In the genomic region with DNA sequence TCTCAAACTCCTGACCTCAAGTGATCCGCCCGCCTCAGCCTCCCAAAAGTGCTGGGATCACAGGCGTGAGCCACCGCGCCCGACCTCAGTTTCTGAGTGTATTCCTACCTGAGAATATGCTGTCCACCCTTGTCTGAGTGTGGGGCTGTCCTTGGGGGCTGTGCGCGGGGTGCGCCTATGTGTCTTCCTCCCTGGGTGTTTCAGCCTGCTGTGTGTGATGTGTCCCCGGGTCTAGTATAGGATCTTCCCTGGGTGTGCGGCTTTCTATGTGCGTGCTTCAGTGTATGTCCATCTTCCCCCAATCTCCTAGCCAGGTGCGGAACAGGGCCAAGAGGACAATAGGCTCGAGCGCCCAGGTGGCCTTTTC, we compare ENCODE assay signal across 8 cellular contexts. TPM values are rescaled to one million over a fixed set of nuclear protein-coding genes. Genes with fewer than 3 reads are reported as not detected.
A peak's percentile ranks its signal among the peaks of the same experiment; 100 is the strongest.
DNase-seq lines count a peak whose midpoint lies in the region; ATAC-seq and TF ChIP-seq lines count a peak whose summit lies in the region.

No MANE protein-coding gene starts in this region.

- H3K9ac ChIP-seq in iPS-20b (ENCODE audit: low read depth, low read length), result peak overlapping the region; percentile 42; the same call in 1 of the 2 replicates
- no peak overlapping the region for H3K9ac ChIP-seq in Karpas-422 (ENCODE audit: low read length)

- H3K4me1 Mint-ChIP-seq in GM23338, result peaks cover 43% of the 10 kb centered on the region
- peaks cover 8% of the 10 kb centered on the region for H3K4me1 Mint-ChIP-seq in stimulated activated effector memory CD8-positive, alpha-beta T cell treated with anti-CD3 and anti-CD28 coated beads, Interleukin-12 subunit alpha, Interleukin-12 subunit beta, amount 100 ng/mL, for 72 hours

- H3K79me2 ChIP-seq in GM23338 (replicated peaks; ENCODE audit: insufficient read depth) (no peaks in the 10 kb centered on the region), Karpas-422 (ENCODE audit: low read length) (no peaks in the 10 kb centered on the region)

- H3K27me3 Mint-ChIP-seq in GM23338 (ENCODE audit: insufficient read depth, low read depth, poor library complexity), result peaks cover 21% of the 10 kb centered on the region

- peak overlapping the region; percentile 69 for H3K4me3 Mint-ChIP-seq in GM23338
- peak overlapping the region; percentile 62 for H3K4me3 Mint-ChIP-seq in stimulated activated effector memory CD8-positive, alpha-beta T cell treated with anti-CD3 and anti-CD28 coated beads, Interleukin-12 subunit alpha, Interleukin-12 subunit beta, amount 100 ng/mL, for 72 hours

- peaks cover 7% of the 10 kb centered on the region; the same call in 1 of the 2 replicates for H3F3A ChIP-seq in GM23338 (replicated peaks; ENCODE audit: low read depth)

- H3K27ac Mint-ChIP-seq in GM23338, result no peak overlapping the region; the same call in 1 of the 2 replicates
- H3K27ac Mint-ChIP-seq in stimulated activated effector memory CD8-positive, alpha-beta T cell treated with anti-CD3 and anti-CD28 coated beads, Interleukin-12 subunit alpha, Interleukin-12 subunit beta, amount 100 ng/mL, for 72 hours, result no peak overlapping the region

- no peaks in the 10 kb centered on the region; the same call in 2 of the 3 replicates for H3K9me3 Mint-ChIP-seq in GM23338
- H3K9me3 Mint-ChIP-seq in stimulated activated effector memory CD8-positive, alpha-beta T cell treated with anti-CD3 and anti-CD28 coated beads, Interleukin-12 subunit alpha, Interleukin-12 subunit beta, amount 100 ng/mL, for 72 hours, result no peaks in the 10 kb centered on the region

- peak; percentile 57 for DNase-seq in GM23338 (ENCODE audit: low spot score)
- DNase-seq in stimulated activated effector memory CD8-positive, alpha-beta T cell treated with anti-CD3 and anti-CD28 coated beads, Interleukin-12 subunit alpha, Interleukin-12 subunit beta, amount 100 ng/mL, for 72 hours (ENCODE audit: low spot score in 2 of 2), result no peak
- no peak for DNase-seq in Karpas-422
- no peak for DNase-seq in putamen (ENCODE audit: low spot score)

- H3K27me3 ChIP-seq in GM23338 (ENCODE audit: insufficient read depth), result peaks cover 21% of the 10 kb centered on the region
- peaks cover 13% of the 10 kb centered on the region; the same call in 1 of the 2 replicates for H3K27me3 ChIP-seq in iPS-20b (ENCODE audit: insufficient read depth, low read length)
- no peaks in the 10 kb centered on the region for H3K27me3 ChIP-seq in Karpas-422 (ENCODE audit: low read length)

- H3K4me3 ChIP-seq in GM23338 (peak overlapping the region; percentile 63), iPS-20b (ENCODE audit: low read length) (peak overlapping the region; percentile 47; the same call in 1 of the 2 replicates), Karpas-422 (ENCODE audit: low read length) (no peak overlapping the region)

- no peaks in the 10 kb centered on the region for H3K9me3 ChIP-seq in iPS-20b (ENCODE audit: insufficient read depth, low read depth, low read length)
- H3K9me3 ChIP-seq in Karpas-422 (ENCODE audit: low read length), result no peaks in the 10 kb centered on the region

- H2AFZ ChIP-seq in GM23338 (no peak overlapping the region; the same call in 1 of the 2 replicates), Karpas-422 (ENCODE audit: low read length) (no peak overlapping the region)

- H4K20me1 ChIP-seq in GM23338 (replicated peaks; ENCODE audit: insufficient read depth), result no peaks in the 10 kb centered on the region
- H4K20me1 ChIP-seq in Karpas-422 (ENCODE audit: insufficient read depth, low read depth, low read length), result no peaks in the 10 kb centered on the region

- H3K4me1 ChIP-seq in GM23338 (ENCODE audit: insufficient read depth), result peaks cover 27% of the 10 kb centered on the region
- peaks cover 21% of the 10 kb centered on the region; the same call in 1 of the 2 replicates for H3K4me1 ChIP-seq in iPS-20b (ENCODE audit: insufficient read depth, low read length)
- peaks cover 8% of the 10 kb centered on the region for H3K4me1 ChIP-seq in Karpas-422 (ENCODE audit: low read length)

- no peaks in the 10 kb centered on the region; the same call in 2 of the 3 replicates for H3K36me3 Mint-ChIP-seq in GM23338 (ENCODE audit: low read depth)
- H3K36me3 Mint-ChIP-seq in stimulated activated effector memory CD8-positive, alpha-beta T cell treated with anti-CD3 and anti-CD28 coated beads, Interleukin-12 subunit alpha, Interleukin-12 subunit beta, amount 100 ng/mL, for 72 hours, result peaks cover 4% of the 10 kb centered on the region

- H3K4me2 ChIP-seq in GM23338, result peak overlapping the region; percentile 90
- H3K4me2 ChIP-seq in Karpas-422 (ENCODE audit: low read depth, low read length, poor library complexity, severe bottlenecking), result no peak overlapping the region

- no peak; the same call in 2 of the 3 replicates for ATAC-seq in GM23338
- no peak for ATAC-seq in stimulated activated effector memory CD8-positive, alpha-beta T cell treated with anti-CD3 and anti-CD28 coated beads, Interleukin-12 subunit alpha, Interleukin-12 subunit beta, amount 100 ng/mL, for 72 hours
- ATAC-seq in HG02981 (IDR thresholded peaks at IDR 0.05; ENCODE audit: unreplicated experiment), result no peak
- no peak for ATAC-seq in HG02885 (IDR thresholded peaks at IDR 0.05; ENCODE audit: poor library complexity, unreplicated experiment)

- H3K27ac ChIP-seq in GM23338 (ENCODE audit: low read depth) (0 out of 2 replicates have a peak overlapping the region, but pooled peaks have one; percentile 39), angular gyrus (ENCODE audit: low read depth, low read length) (peak overlapping the region; percentile 31), iPS-20b (ENCODE audit: low read length) (no peak overlapping the region), Karpas-422 (ENCODE audit: low read length) (no peak overlapping the region)

- no peaks in the 10 kb centered on the region for H3K9me2 ChIP-seq in GM23338 (ENCODE audit: insufficient read depth)
- no peaks in the 10 kb centered on the region for H3K9me2 ChIP-seq in Karpas-422 (replicated peaks; ENCODE audit: insufficient read depth, low read length)

- no peaks in the 10 kb centered on the region for H3K36me3 ChIP-seq in GM23338 (ENCODE audit: insufficient read depth)
- no peaks in the 10 kb centered on the region for H3K36me3 ChIP-seq in iPS-20b (ENCODE audit: insufficient read depth, low read depth, low read length)
- no peaks in the 10 kb centered on the region for H3K36me3 ChIP-seq in Karpas-422 (ENCODE audit: insufficient read depth, low read length)

- no peak for TF ChIP-seq CTCF in GM23338 (conservative IDR thresholded peaks at IDR 0.05; ENCODE audit: low read depth in 2 of 2)

RNA-seq across cellular contexts. Expression of a gene that starts 8.3 kb away (rescaled TPM):
- 153 and 164 TPM in 2 replicates for total RNA-seq in GM23338 (2014; rRNA removed; shearing (Covaris generic))
- 330 and 345 TPM in 2 replicates for polyA plus RNA-seq in GM23338 (2016; fragmentation: Nextera tagmentation; extraction: Ambion mirVana)
- total RNA-seq in Karpas-422 (2014; rRNA removed; shearing (Covaris generic); ENCODE audit: low replicate concordance), result 32.0 and 33.0 TPM in 2 replicates

RNA-seq across cellular contexts. Expression of a gene that starts 36.6 kb away (rescaled TPM):
- 2.6 and 3.4 TPM in 2 replicates for total RNA-seq in GM23338 (2014; rRNA removed; shearing (Covaris generic))
- 0.78 and 1.6 TPM in 2 replicates for polyA plus RNA-seq in GM23338 (2016; fragmentation: Nextera tagmentation; extraction: Ambion mirVana)
- total RNA-seq in Karpas-422 (2014; rRNA removed; shearing (Covaris generic); ENCODE audit: low replicate concordance), result 6.6 and 8.0 TPM in 2 replicates

Comparison
In these comparisons a context has a peak if more than half of its experiments do, and no peak if none do; other contexts are left out.
1. H3K27ac ChIP-seq: peak in GM23338 (single experiment) and angular gyrus (single experiment); none in iPS-20b (single experiment) and Karpas-422 (single experiment).